8 cellular contexts compared by ENCODE assay signal in genomic region chr4:26319467-26320158, GRCh38. TPM values are rescaled to one million over a fixed set of nuclear protein-coding genes. Genes with fewer than 3 reads are reported as not detected.
A peak's percentile ranks its signal among the peaks of the same experiment; 100 is the strongest.
DNase-seq lines count a peak whose midpoint lies in the region; ATAC-seq and TF ChIP-seq lines count a peak whose summit lies in the region.

No MANE protein-coding gene starts in this region.

- ATAC-seq in stimulated activated naive CD8-positive, alpha-beta T cell treated with anti-CD3 and anti-CD28 coated beads, Interleukin-15, amount 100 ng/mL, for 72 hours, result peak; percentile 81

- H3K27ac ChIP-seq in neural cell (ENCODE audit: low read length), result peak overlapping the region; percentile 86

- peaks cover 29% of the 10 kb centered on the region for H3K79me2 ChIP-seq in neural cell (replicated peaks; ENCODE audit: insufficient read depth, low read length)

- peak overlapping the region; percentile 100 for H3K27ac Mint-ChIP-seq in stimulated activated naive CD8-positive, alpha-beta T cell treated with anti-CD3 and anti-CD28 coated beads, Interleukin-15, amount 100 ng/mL, for 72 hours

- peaks cover 5% of the 10 kb centered on the region for H3F3A ChIP-seq in neural cell (ENCODE audit: insufficient read depth, low read length, poor library complexity, severe bottlenecking)

- DNase-seq in GDM1 (lab: John Stamatoyannopoulos, UW) (peak; percentile 98), HAP-1 (ENCODE audit: low spot score in 2 of 2) (peak; percentile 95 to 98), MG63 (peak; percentile 98), SHP77 (lab: John Stamatoyannopoulos, UW) (peak; percentile 84 to 94), activated gamma-delta T cell treated with Interleukin-2 at 50 U/mL for 16 hours (peak; percentile 94), fibroblast of villous mesenchyme (ENCODE audit: low read depth) (peak; percentile 100)
- DNase-seq in stimulated activated naive CD8-positive, alpha-beta T cell treated with anti-CD3 and anti-CD28 coated beads, Interleukin-15, amount 100 ng/mL, for 72 hours, result peak; percentile 98 to 99

- peaks cover 18% of the 10 kb centered on the region for H3K4me1 ChIP-seq in HAP-1

- peaks cover 39% of the 10 kb centered on the region for H3K4me1 Mint-ChIP-seq in stimulated activated naive CD8-positive, alpha-beta T cell treated with anti-CD3 and anti-CD28 coated beads, Interleukin-15, amount 100 ng/mL, for 72 hours

- H3K4me2 ChIP-seq in neural cell (ENCODE audit: low read length), result peak overlapping the region; percentile 75

- H3K9me3 ChIP-seq in HAP-1 (peaks cover 2% of the 10 kb centered on the region; the same call in 1 of the 2 replicates), MG63 (peaks cover 6% of the 10 kb centered on the region), neural cell (ENCODE audit: low read length) (no peaks in the 10 kb centered on the region)

- H3K27me3 ChIP-seq in HAP-1 (ENCODE audit: low read depth) (no peaks in the 10 kb centered on the region), MG63 (no peaks in the 10 kb centered on the region), neural cell (ENCODE audit: insufficient read depth, low read depth, low read length) (no peaks in the 10 kb centered on the region)

- no peaks in the 10 kb centered on the region for H3K27me3 Mint-ChIP-seq in stimulated activated naive CD8-positive, alpha-beta T cell treated with anti-CD3 and anti-CD28 coated beads, Interleukin-15, amount 100 ng/mL, for 72 hours

- H3K4me3 ChIP-seq in HAP-1, result peak overlapping the region; percentile 95
- peak overlapping the region; percentile 65 for H3K4me3 ChIP-seq in MG63
- peak overlapping the region; percentile 97 for H3K4me3 ChIP-seq in fibroblast of villous mesenchyme (ENCODE audit: low read depth, low read length)
- peak overlapping the region; percentile 84 for H3K4me3 ChIP-seq in neural cell (ENCODE audit: low read length)

- peak overlapping the region; percentile 95 for H2AFZ ChIP-seq in neural cell (ENCODE audit: low read depth, low read length)

- peak overlapping the region; percentile 86 for H3K9ac ChIP-seq in neural cell (ENCODE audit: low read length)

- TF ChIP-seq CTCF in fibroblast of villous mesenchyme (IDR thresholded peaks at IDR 0.05; ENCODE audit: insufficient read depth, low read depth, low read length), result no peak
- peak; percentile 29 for TF ChIP-seq CTCF in neural cell (IDR thresholded peaks at IDR 0.05; ENCODE audit: poor library complexity, severe bottlenecking)

- peak; percentile 51 for TF ChIP-seq EP300 in neural cell (conservative IDR thresholded peaks at IDR 0.05; ENCODE audit: poor library complexity, severe bottlenecking)

- in situ Hi-C loops in HAP-1 (cut with MboI; ENCODE audit: low sequenced_read_pairs), result loop anchor here (10.0 kb wide), 1 partner anchor 245 kb away; no protein-coding TSS in a partner anchor

- peak overlapping the region; percentile 99 for H3K4me3 Mint-ChIP-seq in stimulated activated naive CD8-positive, alpha-beta T cell treated with anti-CD3 and anti-CD28 coated beads, Interleukin-15, amount 100 ng/mL, for 72 hours

- TF ChIP-seq RAD21 in neural cell (conservative IDR thresholded peaks at IDR 0.05), result peak; percentile 28

- H3K9me3 Mint-ChIP-seq in stimulated activated naive CD8-positive, alpha-beta T cell treated with anti-CD3 and anti-CD28 coated beads, Interleukin-15, amount 100 ng/mL, for 72 hours, result peaks cover 19 to 29% of the 10 kb centered on the region in 2 donors

- no peaks in the 10 kb centered on the region for H3K9me2 ChIP-seq in neural cell (ENCODE audit: insufficient read depth, low read length)

- no peaks in the 10 kb centered on the region for H4K20me1 ChIP-seq in neural cell (ENCODE audit: insufficient read depth)

- H3K36me3 ChIP-seq in HAP-1 (replicated peaks), result no peaks in the 10 kb centered on the region
- H3K36me3 ChIP-seq in MG63, result peaks cover 20% of the 10 kb centered on the region
- H3K36me3 ChIP-seq in neural cell (ENCODE audit: insufficient read depth, low read length), result no peaks in the 10 kb centered on the region

TF ChIP-seq in neural cell, 6 proteins besides CTCF, POLR2A, EP300 and RAD21:
- TF ChIP-seq REST (IDR thresholded peaks at IDR 0.05; ENCODE audit: borderline replicate concordance) (peak; percentile 100), TAF1 (IDR thresholded peaks at IDR 0.05; ENCODE audit: low read depth) (peak; percentile 91), POLR2AphosphoS5 (IDR thresholded peaks at IDR 0.05) (peak; percentile 64), SMC3 (conservative IDR thresholded peaks at IDR 0.05; ENCODE audit: poor library complexity) (no peak), EZH2 (IDR thresholded peaks at IDR 0.05; ENCODE audit: borderline replicate concordance, insufficient read depth, low read length, poor library complexity, severe bottlenecking) (no peak)
TF ChIP-seq in neural cell: peak in this region for 3.

RNA-seq across cellular contexts. Expression of gene RBPJ, which starts 1.2 kb away (rescaled TPM):
- total RNA-seq in MG63 (2014; rRNA removed; shearing (Covaris generic); ENCODE audit: low replicate concordance), result 50.7 and 59.4 TPM in 2 replicates
- 57.3 and 58.7 TPM in 2 replicates for total RNA-seq in fibroblast of villous mesenchyme
- 89.8 and 98.8 TPM in 2 replicates for polyA plus RNA-seq in neural cell
- polyA minus RNA-seq in neural cell, result 127 and 139 TPM in 2 replicates

Comparison
In these comparisons a context has a peak if more than half of its experiments do, and no peak if none do; other contexts are left out.
1. Peak in every context shown above with its lines: DNase-seq, ATAC-seq, H3K4me3 ChIP-seq and H3K27ac ChIP-seq.